ENCODE assay signal across 8 cellular contexts in genomic region chr17:42403150-42403549, GRCh38. TPM values are rescaled to one million over a fixed set of nuclear protein-coding genes. Genes with fewer than 3 reads are reported as not detected.
A peak's percentile ranks its signal among the peaks of the same experiment; 100 is the strongest.
DNase-seq lines count a peak whose midpoint lies in the region; ATAC-seq and TF ChIP-seq lines count a peak whose summit lies in the region.

No MANE protein-coding gene starts in this region.

- no peaks in the 10 kb centered on the region for H3K27me3 Mint-ChIP-seq in activated T-cell treated with anti-CD3 and anti-CD28 coated beads, Interleukin-2, amount 50 U/mL, for 4 hours (ENCODE audit: low read depth)
- H3K27me3 Mint-ChIP-seq in type B pancreatic cell, result peaks cover 4% of the 10 kb centered on the region

- no peak overlapping the region for H3K27ac ChIP-seq in Karpas-422 (ENCODE audit: low read length)

- H3K9ac ChIP-seq in Karpas-422 (ENCODE audit: low read length), result no peak overlapping the region

- H3K79me2 ChIP-seq in Karpas-422 (ENCODE audit: low read length), result no peaks in the 10 kb centered on the region

- no peak overlapping the region for H2AFZ ChIP-seq in Karpas-422 (ENCODE audit: low read length)

- no peaks in the 10 kb centered on the region for H4K20me1 ChIP-seq in Karpas-422 (ENCODE audit: insufficient read depth, low read depth, low read length)

- H3K4me1 Mint-ChIP-seq in activated T-cell treated with anti-CD3 and anti-CD28 coated beads, Interleukin-2, amount 50 U/mL, for 4 hours (ENCODE audit: low read depth), result peaks cover 22% of the 10 kb centered on the region
- H3K4me1 Mint-ChIP-seq in type B pancreatic cell (ENCODE audit: unreplicated experiment), result peaks cover 20% of the 10 kb centered on the region

- H3K4me1 ChIP-seq in Karpas-422 (ENCODE audit: low read length), result peaks cover 3% of the 10 kb centered on the region; the same call in 1 of the 2 replicates

- DNase-seq in AML-193 (lab: John Stamatoyannopoulos, UW) (peak; percentile 27 to 37), Karpas-422 (peak; percentile 82), kidney epithelial cell (ENCODE audit: low read depth) (no peak), type B pancreatic cell (ENCODE audit: extremely low spot score, unreplicated experiment) (no peak), NCI-H128 (lab: John Stamatoyannopoulos, UW; ENCODE audit: unreplicated experiment) (no peak), DMS79 (lab: John Stamatoyannopoulos, UW) (no peak)
- peak; percentile 52 for DNase-seq in activated T-cell treated with anti-CD3 and anti-CD28 coated beads, Interleukin-2, amount 50 U/mL, for 4 hours

- no peak overlapping the region for H3K4me3 Mint-ChIP-seq in activated T-cell treated with anti-CD3 and anti-CD28 coated beads, Interleukin-2, amount 50 U/mL, for 4 hours
- no peak overlapping the region for H3K4me3 Mint-ChIP-seq in type B pancreatic cell

- no peaks in the 10 kb centered on the region for H3K9me3 Mint-ChIP-seq in activated T-cell treated with anti-CD3 and anti-CD28 coated beads, Interleukin-2, amount 50 U/mL, for 4 hours
- H3K9me3 Mint-ChIP-seq in type B pancreatic cell, result no peaks in the 10 kb centered on the region

- peak; percentile 26 for TF ChIP-seq CTCF in kidney epithelial cell (IDR thresholded peaks at IDR 0.05; ENCODE audit: insufficient read depth, low read length, poor library complexity, severe bottlenecking)
- TF ChIP-seq CTCF in type B pancreatic cell (conservative IDR thresholded peaks at IDR 0.05), result peak; percentile 35

- no peak overlapping the region for H3K4me3 ChIP-seq in Karpas-422 (ENCODE audit: low read length)
- no peak overlapping the region for H3K4me3 ChIP-seq in kidney epithelial cell (ENCODE audit: low read depth, low read length)

- no peaks in the 10 kb centered on the region for H3K9me2 ChIP-seq in Karpas-422 (replicated peaks; ENCODE audit: insufficient read depth, low read length)

- H3K9me3 ChIP-seq in Karpas-422 (ENCODE audit: low read length), result no peaks in the 10 kb centered on the region

- ATAC-seq in activated T-cell treated with anti-CD3 and anti-CD28 coated beads, Interleukin-2, amount 50 U/mL, for 4 hours, result peak; percentile 52 to 64
- ATAC-seq in GM21515 (IDR thresholded peaks at IDR 0.05; ENCODE audit: unreplicated experiment), result no peak

- H3K27me3 ChIP-seq in Karpas-422 (ENCODE audit: low read length) (no peaks in the 10 kb centered on the region), kidney epithelial cell (ENCODE audit: control insufficient read depth, insufficient read depth, low read length) (no peaks in the 10 kb centered on the region)

- H3K4me2 ChIP-seq in Karpas-422 (ENCODE audit: low read depth, low read length, poor library complexity, severe bottlenecking), result no peak overlapping the region

- no peaks in the 10 kb centered on the region for H3K36me3 Mint-ChIP-seq in activated T-cell treated with anti-CD3 and anti-CD28 coated beads, Interleukin-2, amount 50 U/mL, for 4 hours (ENCODE audit: insufficient read depth)
- H3K36me3 Mint-ChIP-seq in type B pancreatic cell, result peaks cover 3% of the 10 kb centered on the region

- H3K27ac Mint-ChIP-seq in type B pancreatic cell, result no peak overlapping the region

- H3K36me3 ChIP-seq in Karpas-422 (ENCODE audit: insufficient read depth, low read length) (no peaks in the 10 kb centered on the region), kidney epithelial cell (ENCODE audit: control insufficient read depth, insufficient read depth, low read length) (peaks cover 2% of the 10 kb centered on the region)

RNA-seq across cellular contexts. Expression of gene STAT3, which starts 14.9 kb away (rescaled TPM):
- total RNA-seq in Karpas-422 (2014; rRNA removed; shearing (Covaris generic); ENCODE audit: low replicate concordance), result 16.3 and 24.4 TPM in 2 replicates
- 100 to 1,000 TPM; 172 to 175 (median 173) TPM for total RNA-seq in activated T-cell treated with anti-CD3 and anti-CD28 coated beads, Interleukin-2, amount 50 U/mL, for 4 hours
- total RNA-seq in kidney epithelial cell (74.9 and 80.8 TPM in 2 replicates), type B pancreatic cell (ENCODE audit: low replicate concordance) (64.9 and 80.1 TPM in 2 replicates)

RNA-seq across cellular contexts. Expression of gene CAVIN1, which starts 19.9 kb away (rescaled TPM):
- total RNA-seq in Karpas-422 (2014; rRNA removed; shearing (Covaris generic); ENCODE audit: low replicate concordance), result not detected in 2 replicates
- total RNA-seq in activated T-cell treated with anti-CD3 and anti-CD28 coated beads, Interleukin-2, amount 50 U/mL, for 4 hours, result 1 to 10 TPM in 1 of 3 donors, under 1 TPM in 2; 0.76 to 1.1 (median 0.92) TPM
- total RNA-seq in kidney epithelial cell (58.5 and 70.2 TPM in 2 replicates), type B pancreatic cell (ENCODE audit: low replicate concordance) (21.9 and 49.0 TPM in 2 replicates)

RNA-seq across cellular contexts. Expression of gene ATP6V0A1, which starts 55.5 kb away (rescaled TPM):
- total RNA-seq in Karpas-422 (2014; rRNA removed; shearing (Covaris generic); ENCODE audit: low replicate concordance), result 53.1 and 59.9 TPM in 2 replicates
- 10 to 100 TPM; 12.8 to 18.0 (median 14.4) TPM for total RNA-seq in activated T-cell treated with anti-CD3 and anti-CD28 coated beads, Interleukin-2, amount 50 U/mL, for 4 hours
- total RNA-seq in kidney epithelial cell, result 43.9 and 46.4 TPM in 2 replicates
- 65.5 and 69.4 TPM in 2 replicates for total RNA-seq in type B pancreatic cell (ENCODE audit: low replicate concordance)

Comparison
In these comparisons a context has a peak if more than half of its experiments do, and no peak if none do; other contexts are left out.
1. DNase-seq: peak in AML-193 (2 of 2), Karpas-422 (single experiment) and activated T-cell treated with anti-CD3 and anti-CD28 coated beads, Interleukin-2, amount 50 U/mL, for 4 hours (single experiment); none in kidney epithelial cell (single experiment), type B pancreatic cell (single experiment), NCI-H128 (single experiment) and DMS79 (single experiment).
2. RNA of gene CAVIN1, which starts 19.9 kb away (total RNA-seq): 58.5 to 70.2 TPM in kidney epithelial cell and 21.9 to 49.0 TPM in type B pancreatic cell; 0.76 to 1.1 TPM in activated T-cell treated with anti-CD3 and anti-CD28 coated beads, Interleukin-2, amount 50 U/mL, for 4 hours and not detected in Karpas-422; every median in the first group is over 10 times any median in the second.